Comparison of ENCODE assay signal across 23 cellular contexts in the genomic region with DNA sequence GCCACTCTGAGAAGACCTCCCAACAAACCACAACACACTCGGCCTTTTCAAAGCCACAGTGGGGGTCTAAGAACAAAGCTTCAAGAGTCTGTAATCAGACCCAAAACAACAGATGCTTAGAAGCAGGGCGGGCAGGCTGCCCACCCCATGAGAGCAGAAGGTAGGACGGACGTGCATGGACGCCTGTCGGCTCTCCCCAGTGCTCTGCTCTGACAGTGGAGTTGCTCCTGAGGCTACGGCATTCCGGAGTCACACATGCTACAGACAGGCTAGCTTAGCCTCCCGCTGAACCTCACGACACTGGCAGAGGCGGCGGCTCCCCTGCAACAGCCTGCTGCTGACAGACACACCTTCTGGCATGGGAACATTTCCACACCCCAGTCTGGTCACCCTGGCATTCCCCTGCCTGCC. TPM values are rescaled to one million over a fixed set of nuclear protein-coding genes. Genes with fewer than 3 reads are reported as not detected.
DNase-seq lines count a peak whose midpoint lies in the region; ATAC-seq, FAIRE-seq and TF ChIP-seq lines count a peak whose summit lies in the region.
"Had no signal": no experiment of that assay in that cellular context is flagged by ENCODE, and none has a peak within 500 bp of the region (broad histone marks: within the 10 kb centered on the region; RNA-seq: fewer than 3 reads in every experiment).

No MANE protein-coding gene starts in this region.

- ATAC-seq in IMR-90 (ENCODE audit: low read depth): no peak
- peak; percentile 82 for ATAC-seq in WTC11
- ATAC-seq: body of pancreas; right lobe of liver; stimulated activated naive B cell treated with anti-CD40 and anti-IgM and Interleukin-4, amounts not matched to agents 10 μg/mL and 1 μg/mL and 100 μg/mL, for 72 hours had no signal

- H2BK5ac ChIP-seq in IMR-90 (ENCODE audit: low read depth, low read length, poor library complexity, severe bottlenecking): no peak overlapping the region

- H2AK9ac ChIP-seq in IMR-90 (replicated peaks; ENCODE audit: low read depth, low read length, poor library complexity): no peak overlapping the region

- H3K9me1 ChIP-seq in IMR-90 (ENCODE audit: insufficient read depth, low read length): no peaks in the 10 kb centered on the region

- no peak for FAIRE-seq in frontal cortex (lab: Jason Lieb, UNC)
- FAIRE-seq: GM12891 had no signal

- no peak for TF ChIP-seq POLR2A in IMR-90 (IDR thresholded peaks at IDR 0.05; ENCODE audit: low read depth, low read length)

- no peak overlapping the region for H2AK5ac ChIP-seq in IMR-90 (ENCODE audit: low read depth, low read length)

- no peak overlapping the region for H3K4me2 ChIP-seq in IMR-90 (ENCODE audit: low read depth, low read length)

- no peak overlapping the region for H4K5ac ChIP-seq in IMR-90 (ENCODE audit: low read depth, low read length)

- H3K4me3 Mint-ChIP-seq in WTC11: no peak overlapping the region
- H3K4me3 Mint-ChIP-seq: activated naive CD4-positive, alpha-beta T cell treated with anti-CD3 and anti-CD28 coated beads, Interleukin-2, amount 50 U/mL, for 24 hours; activated T-cell treated with anti-CD3 and anti-CD28 coated beads, Interleukin-2, amount 50 U/mL, for 24 hours; stimulated activated naive B cell treated with anti-CD40 and anti-IgM and Interleukin-4, amounts not matched to agents 10 μg/mL and 1 μg/mL and 100 μg/mL, for 72 hours had no signal

- DNase-seq in DMS 273 (lab: John Stamatoyannopoulos, UW; ENCODE audit: unreplicated experiment) (peak; percentile 96), IMR-90 (no peak), WTC11 (ENCODE audit: low spot score) (no peak), iPS-NIHi7 (ENCODE audit: extremely low spot score) (peak; percentile 72), HuH-7.5 (ENCODE audit: low spot score) (no peak), frontal cortex (ENCODE audit: low spot score in 2 of 2) (no peak), anterior cingulate cortex (lab: John Stamatoyannopoulos, UW) (no peak)
- no peak for DNase-seq in activated T-cell treated with anti-CD3 and anti-CD28 coated beads, Interleukin-2, amount 50 U/mL, for 1 hour
- DNase-seq: ACHN; activated T-cell treated with anti-CD3 and anti-CD28 coated beads, Interleukin-2, amount 50 U/mL, for 24 hours; body of pancreas; HCEC 1CT; left ventricle myocardium inferior; NCI-H187 treated with DMSO at 0.1 percent for 48 hours; NCI-H526; right lobe of liver; SHP77 treated with DMSO at 0.1 percent for 48 hours; stimulated activated naive B cell treated with anti-CD40 and anti-IgM and Interleukin-4, amounts not matched to agents 10 μg/mL and 1 μg/mL and 100 μg/mL, for 72 hours had no signal

- peaks cover 5% of the 10 kb centered on the region; the same call in 1 of the 2 replicates for H3K27me3 Mint-ChIP-seq in WTC11 (ENCODE audit: low read depth)

- no TSS peak for BruUV-seq in IMR-90 (replicated peaks; lab: Mats Ljungman, UMichigan)

- H3K27ac Mint-ChIP-seq in WTC11: no peak overlapping the region
- H3K27ac Mint-ChIP-seq: activated naive CD4-positive, alpha-beta T cell treated with anti-CD3 and anti-CD28 coated beads, Interleukin-2, amount 50 U/mL, for 24 hours; activated T-cell treated with anti-CD3 and anti-CD28 coated beads, Interleukin-2, amount 50 U/mL, for 24 hours; stimulated activated naive B cell treated with anti-CD40 and anti-IgM and Interleukin-4, amounts not matched to agents 10 μg/mL and 1 μg/mL and 100 μg/mL, for 72 hours had no signal

- no peak overlapping the region; the same call in 1 of the 2 replicates for H3K14ac ChIP-seq in IMR-90 (replicated peaks; ENCODE audit: low read depth, low read length)

- POLR2A ChIA-PET in IMR-90 (lab: Charles Lee; ENCODE audit: unreplicated experiment): no interaction called here
- POLR2A ChIA-PET in WTC11 (lab: Charles Lee): no interaction called here

- H3K36me3 ChIP-seq in IMR-90 (ENCODE audit: control insufficient read depth, insufficient read depth, low read length): no peaks in the 10 kb centered on the region
- H3K36me3 ChIP-seq: left ventricle myocardium inferior, right lobe of liver, thoracic aorta had no signal

- H3K9me3 ChIP-seq in IMR-90 (ENCODE audit: control insufficient read depth, insufficient read depth, low read length): no peaks in the 10 kb centered on the region
- H3K9me3 ChIP-seq: body of pancreas, left ventricle myocardium inferior, right lobe of liver, thoracic aorta had no signal

- H3K27ac ChIP-seq in IMR-90 (ENCODE audit: insufficient read depth, low read length): no peak overlapping the region
- H3K27ac ChIP-seq: body of pancreas, C4-2B, left ventricle myocardium inferior, right lobe of liver, thoracic aorta had no signal

- peak overlapping the region; percentile 9 for H2AFZ ChIP-seq in IMR-90 (replicated peaks; ENCODE audit: low read length, poor library complexity)

- no peak overlapping the region for H3K23ac ChIP-seq in IMR-90 (ENCODE audit: low read depth, low read length)

- no peak overlapping the region for H2BK120ac ChIP-seq in IMR-90 (ENCODE audit: low read depth, low read length)

- no peak overlapping the region for H4K91ac ChIP-seq in IMR-90 (ENCODE audit: insufficient read depth, low read depth, low read length)

- H4K20me1 ChIP-seq in IMR-90 (ENCODE audit: insufficient read depth, low read length): no peaks in the 10 kb centered on the region

- WGBS in IMR-90 (ENCODE audit: extremely low coverage in 2 of 2, insufficient read length in 1 of 2), 2 experiments: 57% methylated on average over 11 of the region's 12 CpGs; no CpG with 5 or more reads in 1 of the 2 experiments

- CTCF ChIA-PET in IMR-90 (lab: Yijun Ruan, JAX) (no interaction called here), WTC11 (lab: Charles Lee) (no interaction called here)

- H3K9ac ChIP-seq in IMR-90 (ENCODE audit: low read depth, low read length): no peak overlapping the region

- H2BK15ac ChIP-seq in IMR-90 (ENCODE audit: low read depth, low read length): no peak overlapping the region

- 0 out of 2 replicates have a peak, but pooled peaks cover 2% of the 10 kb centered on the region for H3K4me1 ChIP-seq in IMR-90 (ENCODE audit: control insufficient read depth, insufficient read depth, low read length)
- H3K4me1 ChIP-seq: body of pancreas, right lobe of liver had no signal

- in situ Hi-C loops in IMR-90 (cut with MboI; ENCODE audit: low sequenced_read_pairs): no loop called here

- no peaks in the 10 kb centered on the region for H3K9me3 Mint-ChIP-seq in WTC11
- H3K9me3 Mint-ChIP-seq: activated naive CD4-positive, alpha-beta T cell treated with anti-CD3 and anti-CD28 coated beads, Interleukin-2, amount 50 U/mL, for 24 hours; activated T-cell treated with anti-CD3 and anti-CD28 coated beads, Interleukin-2, amount 50 U/mL, for 24 hours; stimulated activated naive B cell treated with anti-CD40 and anti-IgM and Interleukin-4, amounts not matched to agents 10 μg/mL and 1 μg/mL and 100 μg/mL, for 72 hours had no signal

- no peak overlapping the region for H3K4me3 ChIP-seq in IMR-90 (ENCODE audit: insufficient read depth, low read depth, low read length)
- H3K4me3 ChIP-seq: body of pancreas, left ventricle myocardium inferior, right lobe of liver, thoracic aorta had no signal

- H3K79me1 ChIP-seq in IMR-90 (ENCODE audit: low read depth in 1 of 2, low read length in 2 of 2): no peaks in the 10 kb centered on the region

- H3K56ac ChIP-seq in IMR-90 (ENCODE audit: extremely low read depth, insufficient read depth, low read length): no peak overlapping the region

- no peak overlapping the region for H4K8ac ChIP-seq in IMR-90 (ENCODE audit: low read depth in 2 of 2, low read length in 2 of 2)

- peaks cover 6% of the 10 kb centered on the region for H3K27me3 ChIP-seq in IMR-90 (ENCODE audit: control insufficient read depth, insufficient read depth, low read length)
- H3K27me3 ChIP-seq: body of pancreas, right lobe of liver had no signal

- TF ChIP-seq CTCF in IMR-90 (conservative IDR thresholded peaks at IDR 0.05; ENCODE audit: low read depth, low read length) (no peak), WTC11 (IDR thresholded peaks at IDR 0.05) (no peak)

- H3K4ac ChIP-seq in IMR-90 (ENCODE audit: low read depth, low read length): no peak overlapping the region

- no peaks in the 10 kb centered on the region for H3K36me3 Mint-ChIP-seq in WTC11
- H3K36me3 Mint-ChIP-seq: activated naive CD4-positive, alpha-beta T cell treated with anti-CD3 and anti-CD28 coated beads, Interleukin-2, amount 50 U/mL, for 24 hours; stimulated activated naive B cell treated with anti-CD40 and anti-IgM and Interleukin-4, amounts not matched to agents 10 μg/mL and 1 μg/mL and 100 μg/mL, for 72 hours had no signal

- H3K4me1 Mint-ChIP-seq in WTC11: peaks cover 19% of the 10 kb centered on the region
- H3K4me1 Mint-ChIP-seq: activated naive CD4-positive, alpha-beta T cell treated with anti-CD3 and anti-CD28 coated beads, Interleukin-2, amount 50 U/mL, for 24 hours; stimulated activated naive B cell treated with anti-CD40 and anti-IgM and Interleukin-4, amounts not matched to agents 10 μg/mL and 1 μg/mL and 100 μg/mL, for 72 hours had no signal

- dilution Hi-C loops in IMR-90 (cut with HindIII; ENCODE audit: low sequenced_read_pairs, unreplicated experiment): no loop called here

- intact Hi-C loops in IMR-90 (cut with micrococcal nuclease): loop anchor here (1.0 kb wide), 1 partner anchor 40 kb away; no protein-coding TSS in a partner anchor

- TF ChIP-seq RAD21 in IMR-90 (IDR thresholded peaks at IDR 0.05; ENCODE audit: low read length): no peak

- no peak overlapping the region for H2BK20ac ChIP-seq in IMR-90 (ENCODE audit: low read depth, low read length)

- no peak overlapping the region for H3K18ac ChIP-seq in IMR-90 (ENCODE audit: low read depth, low read length)

TF ChIP-seq in IMR-90, 13 proteins besides CTCF, POLR2A, EP300 and RAD21 (continues in another document):
- TF ChIP-seq RFX5 (IDR thresholded peaks at IDR 0.05; ENCODE audit: low read depth, low read length) (no peak), CHD1 (IDR thresholded peaks at IDR 0.05; ENCODE audit: low read depth, low read length) (no peak)

TF ChIP-seq in WTC11, 78 proteins besides CTCF, POLR2A, EP300 and RAD21 (continues in another document):
- no peak for TF ChIP-seq KAT7 (CRISPR knock-in tag; IDR thresholded peaks at IDR 0.05; ENCODE audit: borderline replicate concordance)

RNA-seq across cellular contexts. Expression of gene SLCO2A1, which starts 33.5 kb away (rescaled TPM):
- under 0.01 TPM in 2 replicates for total RNA-seq in IMR-90 (2012; rRNA removed)
- 1.2 and 1.5 TPM in 2 replicates for polyA plus RNA-seq in IMR-90 (2012; rRNA removed)
- polyA plus RNA-seq in IMR-90 (2012; cell fraction: cytosol; rRNA removed): 0.26 and 1.0 TPM in 2 replicates
- 1.7 TPM in 2 replicates for polyA plus RNA-seq in IMR-90 (2012; cell fraction: nucleus; rRNA removed; ENCODE audit: low replicate concordance)
- 2.3 to 3.3 TPM (median 3.3 TPM) in 3 replicates for total RNA-seq in WTC11 (2021)
- under 0.01 TPM for total RNA-seq in frontal cortex
- total RNA-seq: T-helper 1 cell treated with Interleukin-12 subunit alpha and Interleukin-12 subunit beta and Interleukin-4 antibody, amounts not matched to agents 30 ng/mL and 1 ng/mL, for 36 hours had no signal

Comparison
In these comparisons a context has a peak if more than half of its experiments do, and no peak if none do; other contexts are left out.
1. DNase-seq: peak in DMS 273 (single experiment) and iPS-NIHi7 (single experiment); none in IMR-90 (single experiment), WTC11 (single experiment), HuH-7.5 (single experiment), activated T-cell treated with anti-CD3 and anti-CD28 coated beads, Interleukin-2, amount 50 U/mL, for 1 hour (single experiment), frontal cortex (0 of 2) and anterior cingulate cortex (0 of 58).